In the genomic region with DNA sequence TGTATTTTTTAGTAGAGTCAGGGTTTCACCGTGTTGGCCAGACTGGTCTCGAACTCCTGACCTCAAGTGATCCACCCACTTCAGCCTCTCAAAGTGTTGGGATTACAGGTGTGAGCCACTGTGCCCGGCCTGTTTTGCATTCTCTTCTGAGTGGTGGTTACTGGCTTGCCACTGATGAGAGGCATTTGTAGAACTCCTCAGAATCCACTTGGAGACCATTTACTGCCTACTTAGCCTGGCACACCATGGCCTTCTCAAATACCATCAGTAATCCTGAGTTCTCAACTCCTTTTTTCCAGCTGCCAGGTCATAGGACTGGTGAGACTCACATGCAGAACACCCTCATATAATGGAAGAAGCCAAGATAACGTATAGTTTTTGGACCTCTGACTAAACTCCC, we compare ENCODE assay signal across 1 cellular context. TPM values are rescaled to one million over a fixed set of nuclear protein-coding genes. Genes with fewer than 3 reads are reported as not detected.
"Had no signal": no experiment of that assay in that cellular context is flagged by ENCODE, and none has a peak within 500 bp of the region (broad histone marks: within the 10 kb centered on the region; RNA-seq: fewer than 3 reads in every experiment).

No MANE protein-coding gene starts in this region.

RNA-seq across cellular contexts. Expression of a gene that starts 22.5 kb away (rescaled TPM):
- polyA plus RNA-seq: naive thymus-derived CD8-positive, alpha-beta T cell had no signal
